9 cellular contexts compared by ENCODE assay signal in genomic region chr9:85523202-85523601, GRCh38.
A peak's percentile ranks its signal among the peaks of the same experiment; 100 is the strongest.
DNase-seq lines count a peak whose midpoint lies in the region; ATAC-seq, FAIRE-seq and TF ChIP-seq lines count a peak whose summit lies in the region.
"Had no signal": no experiment of that assay in that cellular context is flagged by ENCODE, and none has a peak within 500 bp of the region (broad histone marks: within the 10 kb centered on the region; RNA-seq: fewer than 3 reads in every experiment).

No MANE protein-coding gene starts in this region.

- H4K20me1 ChIP-seq in hepatocyte (ENCODE audit: insufficient read depth, poor library complexity, severe bottlenecking): no peaks in the 10 kb centered on the region

- ATAC-seq in T-helper 17 cell (no peak), psoas muscle (no peak), esophagus mucosa (no peak)

- DNase-seq in NCI-H2171 treated with DMSO at 0.1 percent for 48 hours (lab: John Stamatoyannopoulos, UW): peak; percentile 34
- no peak for DNase-seq in NCI-H2171 (lab: John Stamatoyannopoulos, UW)
- no peak for DNase-seq in T-helper 17 cell
- DNase-seq in hepatocyte (ENCODE audit: low spot score): no peak
- no peak for DNase-seq in psoas muscle
- DNase-seq in SKM-1 treated with dmso at 0.1 percent for 144 hours (lab: John Stamatoyannopoulos, UW; ENCODE audit: unreplicated experiment): no peak
- no peak for DNase-seq in kidney

- no peaks in the 10 kb centered on the region for H3K79me2 ChIP-seq in hepatocyte

- 57% methylated on average over 9 of the region's 9 CpGs for WGBS in hepatocyte (ENCODE audit: low lambda C conversion rate, missing lambda C conversion rate)
- WGBS in psoas muscle, 3 donors: 40 to 48% (median 46%) methylated on average over 9 of the region's 9 CpGs

- FAIRE-seq in kidney (lab: Jason Lieb, UNC): no peak

- H2AFZ ChIP-seq in hepatocyte: peak overlapping the region; percentile 67

- peak overlapping the region; percentile 55 for H3K4me3 Mint-ChIP-seq in T-helper 17 cell

- H3K9me3 ChIP-seq in T-helper 17 cell (ENCODE audit: control insufficient read depth, low read length, poor library complexity, severe bottlenecking) (no peaks in the 10 kb centered on the region), hepatocyte (ENCODE audit: low read depth) (no peaks in the 10 kb centered on the region), psoas muscle (no peaks in the 10 kb centered on the region), kidney (ENCODE audit: control insufficient read depth in 1 of 2, low read length in 2 of 2) (no peaks in the 10 kb centered on the region)

- H3K9ac ChIP-seq in kidney (ENCODE audit: low read length in 2 of 2): no peak overlapping the region

- no peak overlapping the region for H3K27ac Mint-ChIP-seq in T-helper 17 cell
- H3K27ac Mint-ChIP-seq: stimulated activated naive CD8-positive, alpha-beta T cell treated with anti-CD3 and anti-CD28 coated beads, Interleukin-15, Interleukin-2, amounts not matched to agents 100 ng/mL and 50 ng/mL, for 24 hours had no signal

- peaks cover 2% of the 10 kb centered on the region for H3K36me3 Mint-ChIP-seq in T-helper 17 cell (ENCODE audit: low read depth)

- peaks cover 26% of the 10 kb centered on the region for H3K27me3 ChIP-seq in hepatocyte
- H3K27me3 ChIP-seq in psoas muscle (ENCODE audit: insufficient read depth in 3 of 3, low read length in 2 of 3): peaks cover 0 to 14% (median 0%) of the 10 kb centered on the region in 3 donors

- no peak for TF ChIP-seq CTCF in hepatocyte (IDR thresholded peaks at IDR 0.05; ENCODE audit: poor library complexity)
- no peak for TF ChIP-seq CTCF in psoas muscle (IDR thresholded peaks at IDR 0.05)
- no peak for TF ChIP-seq CTCF in kidney (IDR thresholded peaks at IDR 0.05; ENCODE audit: borderline replicate concordance, extremely low read depth, insufficient read depth)

- H3K9me2 ChIP-seq in hepatocyte (replicated peaks; ENCODE audit: insufficient read depth): no peaks in the 10 kb centered on the region

- intact Hi-C loops in psoas muscle (cut with DNase I) (no loop called here), kidney (cut with DNase I) (no loop called here)

- H3K27me3 Mint-ChIP-seq in T-helper 17 cell: peaks cover 61% of the 10 kb centered on the region

- peak overlapping the region; percentile 84 for H3K4me2 ChIP-seq in hepatocyte

- no peak overlapping the region for H3K27ac ChIP-seq in hepatocyte
- H3K27ac ChIP-seq in psoas muscle: peak overlapping the region; percentile 66
- no peak overlapping the region for H3K27ac ChIP-seq in kidney (ENCODE audit: low read depth in 2 of 2, low read length in 2 of 2)

- H3K4me1 Mint-ChIP-seq in T-helper 17 cell: peaks cover 11% of the 10 kb centered on the region

- H3K4me3 ChIP-seq in hepatocyte (no peak overlapping the region), psoas muscle (peak overlapping the region; percentile 62), kidney (ENCODE audit: low read length in 2 of 2) (peak overlapping the region in 1 of 2 donors; percentile 56)

- H3K4me1 ChIP-seq in hepatocyte (ENCODE audit: insufficient read depth) (no peaks in the 10 kb centered on the region), psoas muscle (peaks cover 10% of the 10 kb centered on the region), kidney (ENCODE audit: control insufficient read depth in 1 of 2, insufficient read depth in 1 of 2, low read depth in 1 of 2, low read length in 2 of 2) (no peaks in the 10 kb centered on the region)

- no peaks in the 10 kb centered on the region for H3K36me3 ChIP-seq in hepatocyte (replicated peaks; ENCODE audit: insufficient read depth, low read depth)
- H3K36me3 ChIP-seq in psoas muscle (ENCODE audit: insufficient read depth in 1 of 2, low read depth in 1 of 2): no peaks in the 10 kb centered on the region
- no peaks in the 10 kb centered on the region for H3K36me3 ChIP-seq in kidney (ENCODE audit: control insufficient read depth in 1 of 2, insufficient read depth in 2 of 2, low read length in 2 of 2)
